In the genomic region with DNA sequence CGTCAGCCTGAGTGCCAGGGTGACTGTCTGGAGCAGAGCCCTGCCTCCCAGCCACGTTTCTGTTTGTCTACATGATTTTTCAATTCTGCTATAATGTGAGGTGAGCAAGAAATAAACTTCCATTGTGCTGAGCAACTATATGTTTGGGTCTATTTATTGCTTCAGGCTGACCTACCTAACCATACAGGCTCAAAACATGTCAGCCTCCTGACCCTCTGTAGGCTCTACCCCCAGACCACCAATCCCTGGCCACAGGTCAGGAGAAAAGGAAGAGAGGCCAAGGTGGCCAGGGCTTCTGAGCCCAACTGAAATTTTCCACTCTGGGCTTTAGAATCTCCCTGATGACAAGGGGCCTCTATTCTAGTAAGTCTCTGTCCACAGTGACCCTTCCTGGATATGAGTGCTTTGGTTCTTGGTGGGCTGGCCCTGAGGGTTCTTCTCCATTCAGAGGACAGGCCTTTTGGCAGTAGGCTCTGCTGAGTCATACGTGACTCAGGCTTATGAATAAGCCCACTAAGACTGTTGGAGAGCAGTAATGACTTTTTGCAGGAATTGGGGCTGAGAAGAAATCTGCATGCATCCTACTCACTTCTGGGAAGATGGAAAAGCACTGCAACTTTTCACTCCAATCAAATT, we compare ENCODE assay signal across 8 cellular contexts.
A peak's percentile ranks its signal among the peaks of the same experiment; 100 is the strongest.
DNase-seq lines count a peak whose midpoint lies in the region; ATAC-seq lines count a peak whose summit lies in the region.

No MANE protein-coding gene starts in this region.

- DNase-seq in activated CD4-positive, alpha-beta T cell treated with anti-CD3 and anti-CD28 coated beads for 48 hours: peak; percentile 16
- DNase-seq in activated CD4-positive, alpha-beta T cell treated with anti-CD3 and anti-CD28 coated beads, Interleukin-2, amount 10 ng/mL, durations not matched to agents 24 days and 14 days: no peak
- DNase-seq in SW480 (ENCODE audit: low spot score) (peak; percentile 56), foreskin melanocyte (peak; percentile 98), NCI-H1092 treated with DMSO at 0.1 percent for 48 hours (lab: John Stamatoyannopoulos, UW) (no peak)
- no peak for DNase-seq in stimulated activated naive CD8-positive, alpha-beta T cell treated with anti-CD3 and anti-CD28 coated beads, Interleukin-15, amount 100 ng/mL, for 72 hours
- no peak for DNase-seq in activated T-cell treated with anti-CD3 and anti-CD28 coated beads, Interleukin-2, amount 50 U/mL, for 48 hours

- H3K9me3 Mint-ChIP-seq in activated CD4-positive, alpha-beta T cell treated with anti-CD3 and anti-CD28 coated beads, Interleukin-2, amount 10 ng/mL, durations not matched to agents 24 days and 14 days: no peaks in the 10 kb centered on the region
- H3K9me3 Mint-ChIP-seq in stimulated activated naive CD8-positive, alpha-beta T cell treated with anti-CD3 and anti-CD28 coated beads, Interleukin-15, amount 100 ng/mL, for 72 hours: no peaks in the 10 kb centered on the region

- H3K4me3 Mint-ChIP-seq in activated CD4-positive, alpha-beta T cell treated with anti-CD3 and anti-CD28 coated beads, Interleukin-2, amount 10 ng/mL, durations not matched to agents 24 days and 14 days: no peak overlapping the region
- H3K4me3 Mint-ChIP-seq in stimulated activated naive CD8-positive, alpha-beta T cell treated with anti-CD3 and anti-CD28 coated beads, Interleukin-15, amount 100 ng/mL, for 72 hours: no peak overlapping the region

- intact Hi-C loops in activated CD4-positive, alpha-beta T cell treated with anti-CD3 and anti-CD28 coated beads, Interleukin-2, amount 10 ng/mL, durations not matched to agents 24 days and 14 days (cut with micrococcal nuclease): no loop called here

- H3K27ac Mint-ChIP-seq in activated CD4-positive, alpha-beta T cell treated with anti-CD3 and anti-CD28 coated beads, Interleukin-2, amount 10 ng/mL, durations not matched to agents 24 days and 14 days: no peak overlapping the region
- no peak overlapping the region for H3K27ac Mint-ChIP-seq in stimulated activated naive CD8-positive, alpha-beta T cell treated with anti-CD3 and anti-CD28 coated beads, Interleukin-15, amount 100 ng/mL, for 72 hours

- H3K27me3 Mint-ChIP-seq in activated CD4-positive, alpha-beta T cell treated with anti-CD3 and anti-CD28 coated beads, Interleukin-2, amount 10 ng/mL, durations not matched to agents 24 days and 14 days: no peaks in the 10 kb centered on the region
- peaks cover 9% of the 10 kb centered on the region for H3K27me3 Mint-ChIP-seq in stimulated activated naive CD8-positive, alpha-beta T cell treated with anti-CD3 and anti-CD28 coated beads, Interleukin-15, amount 100 ng/mL, for 72 hours

- peak; percentile 20 for ATAC-seq in stimulated activated naive CD8-positive, alpha-beta T cell treated with anti-CD3 and anti-CD28 coated beads, Interleukin-15, amount 100 ng/mL, for 72 hours
- no peak for ATAC-seq in HG02588 (IDR thresholded peaks at IDR 0.05; ENCODE audit: unreplicated experiment)

- H3K36me3 Mint-ChIP-seq in activated CD4-positive, alpha-beta T cell treated with anti-CD3 and anti-CD28 coated beads, Interleukin-2, amount 10 ng/mL, durations not matched to agents 24 days and 14 days (ENCODE audit: low read depth): no peaks in the 10 kb centered on the region

- peaks cover 2% of the 10 kb centered on the region for H3K4me1 Mint-ChIP-seq in activated CD4-positive, alpha-beta T cell treated with anti-CD3 and anti-CD28 coated beads, Interleukin-2, amount 10 ng/mL, durations not matched to agents 24 days and 14 days
- H3K4me1 Mint-ChIP-seq in stimulated activated naive CD8-positive, alpha-beta T cell treated with anti-CD3 and anti-CD28 coated beads, Interleukin-15, amount 100 ng/mL, for 72 hours: no peaks in the 10 kb centered on the region

Comparison
In these comparisons a context has a peak if more than half of its experiments do, and no peak if none do; other contexts are left out.
1. DNase-seq: peak in activated CD4-positive, alpha-beta T cell treated with anti-CD3 and anti-CD28 coated beads for 48 hours (single experiment), SW480 (single experiment) and foreskin melanocyte (single experiment); none in activated CD4-positive, alpha-beta T cell treated with anti-CD3 and anti-CD28 coated beads, Interleukin-2, amount 10 ng/mL, durations not matched to agents 24 days and 14 days (single experiment), stimulated activated naive CD8-positive, alpha-beta T cell treated with anti-CD3 and anti-CD28 coated beads, Interleukin-15, amount 100 ng/mL, for 72 hours (0 of 2), activated T-cell treated with anti-CD3 and anti-CD28 coated beads, Interleukin-2, amount 50 U/mL, for 48 hours (0 of 2) and NCI-H1092 treated with DMSO at 0.1 percent for 48 hours (single experiment).